ENCODE assay signal across 1 cellular context in genomic region chr2:8517850-8518480, GRCh38.
TF ChIP-seq lines count a peak whose summit lies in the region.

No MANE protein-coding gene starts in this region.

TF ChIP-seq in HepG2, 621 proteins besides CTCF, POLR2A, EP300 and RAD21 (continued from another document):
- no peak for TF ChIP-seq THAP9 (CRISPR knock-in tag; IDR thresholded peaks at IDR 0.05; ENCODE audit: borderline replicate concordance)
- TF ChIP-seq CEBPB (IDR thresholded peaks at IDR 0.05; ENCODE audit: borderline replicate concordance, low read depth, low read length), result peak; percentile 70; the same call in 1 of the 2 replicates
- no peak for TF ChIP-seq E2F1 (CRISPR knock-in tag; IDR thresholded peaks at IDR 0.05)
